ENCODE assay signal across 16 cellular contexts in genomic region chr1:23417570-23417969, GRCh38. TPM values are rescaled to one million over a fixed set of nuclear protein-coding genes. Genes with fewer than 3 reads are reported as not detected.
DNase-seq lines count a peak whose midpoint lies in the region; FAIRE-seq and TF ChIP-seq lines count a peak whose summit lies in the region.
"Had no signal": no experiment of that assay in that cellular context is flagged by ENCODE, and none has a peak within 500 bp of the region (broad histone marks: within the 10 kb centered on the region; RNA-seq: fewer than 3 reads in every experiment).

No MANE protein-coding gene starts in this region.

- TF ChIP-seq POLR2A in GM12892 (IDR thresholded peaks at IDR 0.05; ENCODE audit: low read depth, low read length) = no peak

- intact Hi-C loops in colonic mucosa (cut with DNase I) = no loop called here

- DNase-seq in NCI-H748 (lab: John Stamatoyannopoulos, UW; ENCODE audit: unreplicated experiment) = peak; percentile 51
- DNase-seq in NCI-H748 treated with DMSO at 0.1 percent for 48 hours (lab: John Stamatoyannopoulos, UW) = no peak
- peak; percentile 28 for DNase-seq in NCI-H774 (lab: John Stamatoyannopoulos, UW)
- DNase-seq in colonic mucosa = peak; percentile 46
- no peak for DNase-seq in GM12892 (ENCODE audit: insufficient read length)
- no peak for DNase-seq in activated gamma-delta T cell (lab: John Stamatoyannopoulos, UW)
- no peak for DNase-seq in AG08395 (ENCODE audit: low spot score)
- DNase-seq: activated CD8-positive, alpha-beta memory T cell treated with anti-CD3 and anti-CD28 coated beads, Interleukin-2, amount 50 U/mL, for 48 hours; DND-41; NCI-H1436 treated with DMSO at 0.1 percent for 48 hours had no signal

- H3K9me3 ChIP-seq in colonic mucosa (no peaks in the 10 kb centered on the region), skeletal muscle tissue (ENCODE audit: control insufficient read depth in 3 of 3, low read length in 3 of 3) (no peaks in the 10 kb centered on the region)
- H3K9me3 ChIP-seq: A549 had no signal

- H3K9ac ChIP-seq in colonic mucosa (ENCODE audit: low read depth in 2 of 2, low read length in 2 of 2) (no peak overlapping the region), skeletal muscle tissue (ENCODE audit: low read depth in 1 of 3, low read length in 3 of 3) (peak overlapping the region in 1 of 3 donors; percentile 54)

- FAIRE-seq in GM12892 (lab: Jason Lieb, UNC) = no peak
- FAIRE-seq: A549, HTR-8/SVneo, urothelium cell line had no signal

- H3K4me3 ChIP-seq in colonic mucosa = no peak overlapping the region
- peak overlapping the region in 1 of 3 donors; percentile 14 for H3K4me3 ChIP-seq in skeletal muscle tissue (ENCODE audit: low read length in 3 of 3)
- H3K4me3 ChIP-seq: A549, dorsolateral prefrontal cortex had no signal

- H3K4me1 ChIP-seq in colonic mucosa (peaks cover 4% of the 10 kb centered on the region), skeletal muscle tissue (ENCODE audit: control insufficient read depth in 3 of 3, insufficient read depth in 3 of 3, low read length in 3 of 3) (peaks cover 33 to 50% (median 41%) of the 10 kb centered on the region in 3 donors)
- H3K4me1 ChIP-seq: A549 had no signal

- H3K27ac ChIP-seq in colonic mucosa (no peak overlapping the region), skeletal muscle tissue (ENCODE audit: low read depth, low read length) (peak overlapping the region; percentile 38)
- H3K27ac ChIP-seq: A549, dorsolateral prefrontal cortex, RWPE1 had no signal

- TF ChIP-seq CTCF in colonic mucosa (IDR thresholded peaks at IDR 0.05) = no peak

- H3K27me3 ChIP-seq in colonic mucosa (no peaks in the 10 kb centered on the region), skeletal muscle tissue (ENCODE audit: control insufficient read depth in 3 of 3, insufficient read depth in 3 of 3, low read length in 3 of 3) (no peaks in the 10 kb centered on the region)
- H3K27me3 ChIP-seq: dorsolateral prefrontal cortex had no signal

- H3K36me3 ChIP-seq in colonic mucosa (no peaks in the 10 kb centered on the region), skeletal muscle tissue (ENCODE audit: control insufficient read depth in 3 of 3, insufficient read depth in 3 of 3, low read length in 3 of 3) (peaks cover 17 to 31% (median 18%) of the 10 kb centered on the region in 3 donors)

RNA-seq across cellular contexts. Expression of gene TCEA3, which starts 7.0 kb away (rescaled TPM):
- total RNA-seq in colonic mucosa (100 to 1,000 TPM; 128 to 133 TPM), skeletal muscle tissue (314 TPM)
- polyA plus RNA-seq in GM12892 (2012; ENCODE audit: missing spikeins) = not detected

RNA-seq across cellular contexts. Expression of gene ZNF436, which starts 47.9 kb away (rescaled TPM):
- total RNA-seq in colonic mucosa (10 to 100 TPM in 1 of 2 donors, 1 to 10 TPM in 1; 7.1 to 13.9 TPM), skeletal muscle tissue (67.3 TPM)
- polyA plus RNA-seq in GM12892 (2012; ENCODE audit: missing spikeins) = 2.3 TPM

Comparison
In these comparisons a context has a peak if more than half of its experiments do, and no peak if none do; other contexts are left out.
1. DNase-seq: peak in NCI-H748 (single experiment), NCI-H774 (single experiment) and colonic mucosa (single experiment); none in NCI-H748 treated with DMSO at 0.1 percent for 48 hours (single experiment), GM12892 (single experiment), activated gamma-delta T cell (single experiment) and AG08395 (single experiment).